ENCODE assay signal across 8 cellular contexts in the genomic region with DNA sequence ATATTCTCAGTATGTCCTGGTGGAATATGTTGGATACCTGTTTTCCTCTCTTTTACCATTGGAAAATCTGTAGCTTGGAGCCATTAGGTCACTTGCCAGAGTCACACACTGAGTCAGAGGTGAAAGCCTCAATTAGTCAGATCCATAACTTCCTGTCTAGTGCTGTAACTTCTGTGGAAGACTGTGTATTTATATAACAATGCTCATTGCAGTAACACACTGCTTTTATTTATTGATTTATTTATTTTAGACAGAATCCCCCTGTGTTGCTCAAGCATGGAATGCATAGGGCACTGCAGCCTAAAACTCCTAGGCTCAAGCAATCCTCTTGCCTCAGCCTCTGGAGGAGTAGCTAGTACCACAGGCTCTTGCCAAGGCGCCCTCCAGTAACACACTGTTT. TPM values are rescaled to one million over a fixed set of nuclear protein-coding genes. Genes with fewer than 3 reads are reported as not detected.
DNase-seq lines count a peak whose midpoint lies in the region; ATAC-seq and TF ChIP-seq lines count a peak whose summit lies in the region.

No MANE protein-coding gene starts in this region.

- H2BK120ac ChIP-seq in trophoblast cell (ENCODE audit: insufficient read depth, low read length, poor library complexity): no peak overlapping the region

- no peak overlapping the region for H4K91ac ChIP-seq in trophoblast cell (ENCODE audit: low read depth, low read length)

- no peak overlapping the region for H2AK5ac ChIP-seq in trophoblast cell (ENCODE audit: low read length)

- H3K4me3 ChIP-seq in DOHH2 (ENCODE audit: low read length) (peak overlapping the region; percentile 17), Peyer's patch (peak overlapping the region in 1 of 4 donors; percentile 5), trophoblast cell (ENCODE audit: low read depth, low read length) (no peak overlapping the region)

- no peak for TF ChIP-seq CTCF in DOHH2 (IDR thresholded peaks at IDR 0.05; ENCODE audit: low read depth, low read length, poor library complexity, severe bottlenecking)
- no peak for TF ChIP-seq CTCF in Peyer's patch (IDR thresholded peaks at IDR 0.05)

- DNase-seq in Peyer's patch: no peak
- DNase-seq in fibroblast of gingiva (ENCODE audit: low read depth): peak; percentile 87
- peak; percentile 26 to 64 for DNase-seq in trophoblast cell
- no peak for DNase-seq in NOMO-1 treated with DMSO at 0.1 percent for 48 hours (lab: John Stamatoyannopoulos, UW; ENCODE audit: unreplicated experiment)
- DNase-seq in occipital lobe (lab: John Stamatoyannopoulos, UW): no peak
- no peak for DNase-seq in SW480 (ENCODE audit: low spot score)

- H3F3A ChIP-seq in DOHH2 (ENCODE audit: control insufficient read depth, insufficient read depth): peaks cover 8% of the 10 kb centered on the region

- H3K9me2 ChIP-seq in DOHH2 (replicated peaks; ENCODE audit: control insufficient read depth, low read length): no peaks in the 10 kb centered on the region

- no peak overlapping the region for H3K18ac ChIP-seq in trophoblast cell (ENCODE audit: low read length)

- no peak overlapping the region for H3K14ac ChIP-seq in trophoblast cell (ENCODE audit: low read length)

- no CpG with 5 or more reads among the region's 1 CpG for WGBS in trophoblast cell (ENCODE audit: extremely low coverage, insufficient coverage, insufficient read length)

- no peak overlapping the region for H3K9ac ChIP-seq in trophoblast cell (ENCODE audit: low read length)

- no peak overlapping the region for H2AFZ ChIP-seq in trophoblast cell (ENCODE audit: insufficient read depth, low read length, poor library complexity)

- H2BK5ac ChIP-seq in trophoblast cell (ENCODE audit: low read depth, low read length, poor library complexity): no peak overlapping the region

- no peak overlapping the region for H3K27ac ChIP-seq in DOHH2 (ENCODE audit: low read depth, low read length)
- H3K27ac ChIP-seq in Peyer's patch: peak overlapping the region in 3 of 4 donors; percentile 84 to 88 (median 87)
- no peak overlapping the region for H3K27ac ChIP-seq in trophoblast cell (ENCODE audit: low read depth, low read length)

- no peak for TF ChIP-seq POLR2A in Peyer's patch (IDR thresholded peaks at IDR 0.05)

- H3K23ac ChIP-seq in trophoblast cell (ENCODE audit: low read length): no peak overlapping the region

- H2BK12ac ChIP-seq in trophoblast cell (ENCODE audit: low read length): no peak overlapping the region

- no peak overlapping the region for H4K8ac ChIP-seq in trophoblast cell (ENCODE audit: low read depth, low read length)

- peaks cover 23% of the 10 kb centered on the region for H3K79me2 ChIP-seq in DOHH2 (ENCODE audit: control insufficient read depth, low read length)
- H3K79me2 ChIP-seq in trophoblast cell (ENCODE audit: control insufficient read depth, insufficient read depth, low read length, poor library complexity): peaks cover 9% of the 10 kb centered on the region

- no peak overlapping the region for H4K12ac ChIP-seq in trophoblast cell (ENCODE audit: low read depth, low read length)

- H3K36me3 ChIP-seq in DOHH2 (ENCODE audit: control insufficient read depth, low read length) (no peaks in the 10 kb centered on the region), Peyer's patch (no peaks in the 10 kb centered on the region), trophoblast cell (ENCODE audit: control insufficient read depth in 1 of 2, insufficient read depth in 2 of 2, low read length in 2 of 2) (no peaks in the 10 kb centered on the region)

- H3K79me1 ChIP-seq in trophoblast cell (ENCODE audit: low read length): peaks cover 13% of the 10 kb centered on the region

- H3K4me2 ChIP-seq in DOHH2 (ENCODE audit: low read length) (peak overlapping the region; percentile 33), trophoblast cell (ENCODE audit: low read length) (no peak overlapping the region)

- H4K20me1 ChIP-seq in DOHH2 (ENCODE audit: control insufficient read depth, insufficient read depth, low read depth, low read length): peaks cover 5% of the 10 kb centered on the region; the same call in 1 of the 2 replicates

- no peak for ATAC-seq in HG03442 (IDR thresholded peaks at IDR 0.05; ENCODE audit: unreplicated experiment)

- H3K4me1 ChIP-seq in DOHH2 (ENCODE audit: control insufficient read depth, low read length) (peaks cover 38% of the 10 kb centered on the region), Peyer's patch (peaks cover 0 to 38% (median 0%) of the 10 kb centered on the region in 4 donors), trophoblast cell (ENCODE audit: control insufficient read depth in 1 of 2, insufficient read depth in 2 of 2, low read length in 2 of 2) (peaks cover 4 to 6% of the 10 kb centered on the region in 2 experiments)

- H3K9me3 ChIP-seq in DOHH2 (ENCODE audit: control insufficient read depth, insufficient read depth, low read length) (no peaks in the 10 kb centered on the region), Peyer's patch (no peaks in the 10 kb centered on the region), trophoblast cell (ENCODE audit: insufficient read depth, low read depth, low read length) (peaks cover 1% of the 10 kb centered on the region)

- H3K4ac ChIP-seq in trophoblast cell (ENCODE audit: low read depth, low read length): no peak overlapping the region

- H3K27me3 ChIP-seq in DOHH2 (ENCODE audit: control insufficient read depth, low read length) (no peaks in the 10 kb centered on the region), Peyer's patch (no peaks in the 10 kb centered on the region), trophoblast cell (ENCODE audit: insufficient read depth, low read length) (no peaks in the 10 kb centered on the region)

RNA-seq across cellular contexts. Expression of a gene that starts 1.3 kb away (rescaled TPM):
- total RNA-seq in Peyer's patch: 10 to 100 TPM; 33.4 to 52.0 (median 46.8) TPM
- polyA plus RNA-seq in trophoblast cell (2013): 34.5 and 37.7 TPM in 2 replicates
- 224 TPM for total RNA-seq in occipital lobe

Comparison
In these comparisons a context has a peak if more than half of its experiments do, and no peak if none do; other contexts are left out.
1. H3K27ac ChIP-seq: peak in Peyer's patch (3 of 4); none in DOHH2 (single experiment) and trophoblast cell (single experiment).
2. DNase-seq: peak in fibroblast of gingiva (single experiment) and trophoblast cell (2 of 2); none in Peyer's patch (0 of 3), NOMO-1 treated with DMSO at 0.1 percent for 48 hours (single experiment), occipital lobe (single experiment) and SW480 (single experiment).